1 cellular context compared by ENCODE assay signal in genomic region chr20:31705191-31705590, GRCh38.
TF ChIP-seq lines count a peak whose summit lies in the region.

No MANE protein-coding gene starts in this region.

TF ChIP-seq in GM12878, 131 proteins besides CTCF, POLR2A, EP300 and RAD21:
- no peak for TF ChIP-seq E2F8 (IDR thresholded peaks at IDR 0.05; ENCODE audit: low read depth, partially characterized antibody)
- no peak for TF ChIP-seq ZSCAN29 (IDR thresholded peaks at IDR 0.05)
- TF ChIP-seq ZNF207 (IDR thresholded peaks at IDR 0.05; ENCODE audit: borderline replicate concordance): no peak
- TF ChIP-seq FOS (IDR thresholded peaks at IDR 0.05; ENCODE audit: borderline replicate concordance, extremely low read depth, insufficient read length): no peak
- TF ChIP-seq ZNF24 (IDR thresholded peaks at IDR 0.05): no peak
- no peak for TF ChIP-seq SMARCA5 (IDR thresholded peaks at IDR 0.05)
- no peak for TF ChIP-seq TCF3 (IDR thresholded peaks at IDR 0.05; ENCODE audit: borderline replicate concordance, insufficient read depth, low read depth, low read length)
- TF ChIP-seq PML (IDR thresholded peaks at IDR 0.05; ENCODE audit: low read length): no peak
- no peak for TF ChIP-seq HSF1 (IDR thresholded peaks at IDR 0.05; ENCODE audit: low read depth, low read length)
